In genomic region chr5:36602711-36603321, GRCh38 we compare ENCODE assay signal across 11 cellular contexts. TPM values are rescaled to one million over a fixed set of nuclear protein-coding genes. Genes with fewer than 3 reads are reported as not detected.
DNase-seq lines count a peak whose midpoint lies in the region; ATAC-seq and TF ChIP-seq lines count a peak whose summit lies in the region.
"Had no signal": no experiment of that assay in that cellular context is flagged by ENCODE, and none has a peak within 500 bp of the region (broad histone marks: within the 10 kb centered on the region; RNA-seq: fewer than 3 reads in every experiment).

No MANE protein-coding gene starts in this region.

- peaks cover 0 to 5% (median 0%) of the 10 kb centered on the region in 9 donors for H3K27me3 ChIP-seq in heart left ventricle

- H3K36me3 ChIP-seq in heart left ventricle: no peaks in the 10 kb centered on the region
- H3K36me3 ChIP-seq: BLaER1 treated with 17β-estradiol and CSF1 and Interleukin-3, amounts not matched to agents 10 nM and 100 nM had no signal

- H3K9me3 ChIP-seq in heart left ventricle: no peaks in the 10 kb centered on the region

- no peak overlapping the region for H3K27ac ChIP-seq in heart left ventricle
- H3K27ac ChIP-seq: BLaER1 treated with 17β-estradiol and CSF1 and Interleukin-3, amounts not matched to agents 10 nM and 100 nM had no signal

- peaks cover 0 to 12% (median 0%) of the 10 kb centered on the region in 12 donors for H3K4me1 ChIP-seq in heart left ventricle

- no peak overlapping the region for H3K4me3 ChIP-seq in heart left ventricle
- H3K4me3 ChIP-seq: BLaER1 treated with 17β-estradiol and CSF1 and Interleukin-3, amounts not matched to agents 10 nM and 100 nM had no signal

- TF ChIP-seq POLR2A in heart left ventricle (IDR thresholded peaks at IDR 0.05): no peak

- DNase-seq in AML-193 (lab: John Stamatoyannopoulos, UW) (peak; percentile 28), GM13976 (ENCODE audit: low spot score) (peak; percentile 32), OCI-M1 (lab: John Stamatoyannopoulos, UW) (peak; percentile 22), heart left ventricle (peak in 3 of 5 donors; percentile 28 to 53 (median 51)), NCI-H526 (lab: John Stamatoyannopoulos, UW) (no peak), NCI-H2227 treated with DMSO at 0.1 percent for 48 hours (lab: John Stamatoyannopoulos, UW) (no peak), NCI-H226 (no peak)
- DNase-seq: stimulated activated naive CD8-positive, alpha-beta T cell treated with anti-CD3 and anti-CD28 coated beads, Interleukin-15, Interleukin-2, amounts not matched to agents 100 U/mL and 50 U/mL, for 24 hours had no signal

- peak in 1 of 4 donors; percentile 20 for ATAC-seq in heart left ventricle
- no peak for ATAC-seq in GM21360 (IDR thresholded peaks at IDR 0.05; ENCODE audit: unreplicated experiment)
- ATAC-seq: stimulated activated naive CD8-positive, alpha-beta T cell treated with anti-CD3 and anti-CD28 coated beads, Interleukin-15, Interleukin-2, amounts not matched to agents 100 U/mL and 50 U/mL, for 24 hours had no signal

- WGBS in heart left ventricle, 4 donors: 42 to 52% (median 46%) methylated on average over 4 of the region's 4 CpGs

- TF ChIP-seq CTCF in GM13976 (IDR thresholded peaks at IDR 0.05; ENCODE audit: borderline replicate concordance, control extremely low read depth, extremely low read depth, insufficient read depth, missing control alignments) (peak; percentile 7), heart left ventricle (IDR thresholded peaks at IDR 0.05) (peak in 1 of 12 donors; percentile 22)

- in situ Hi-C loops in GM13976 (cut with MboI; ENCODE audit: low sequenced_read_pairs, unreplicated experiment): no loop called here

- intact Hi-C loops in heart left ventricle (cut with DNase I): loop anchor here in 4 of 10 donors (5.0 to 10.0 kb wide), 3 partner anchors 82 to 188 kb away; no protein-coding TSS in a partner anchor

RNA-seq across cellular contexts. Expression of gene SLC1A3, which starts 3.6 kb away (rescaled TPM):
- total RNA-seq in heart left ventricle: 100 to 1,000 TPM in 2 of 9 donors, 10 to 100 TPM in 7; 49.5 to 120 (median 66.1) TPM
- polyA plus RNA-seq in heart left ventricle: 100 to 1,000 TPM in 1 of 2 donors, 10 to 100 TPM in 1; 56.2 to 153 TPM
- total RNA-seq: T-helper 1 cell treated with Interleukin-12 subunit alpha and Interleukin-12 subunit beta and Interleukin-4 antibody, amounts not matched to agents 30 ng/mL and 1 ng/mL, for 36 hours had no signal

Comparison
In these comparisons a context has a peak if more than half of its experiments do, and no peak if none do; other contexts are left out.
1. DNase-seq: peak in AML-193 (2 of 2), GM13976 (single experiment), OCI-M1 (single experiment) and heart left ventricle (3 of 5); none in NCI-H526 (0 of 2), NCI-H2227 treated with DMSO at 0.1 percent for 48 hours (single experiment) and NCI-H226 (single experiment).